Comparison of ENCODE assay signal across 8 cellular contexts in genomic region chr6:56359201-56359899, GRCh38.
A peak's percentile ranks its signal among the peaks of the same experiment; 100 is the strongest.
DNase-seq lines count a peak whose midpoint lies in the region; ATAC-seq and TF ChIP-seq lines count a peak whose summit lies in the region.

No MANE protein-coding gene starts in this region.

- no peaks in the 10 kb centered on the region for H3K36me3 Mint-ChIP-seq in activated T-cell treated with anti-CD3 and anti-CD28 coated beads, Interleukin-2, amount 50 U/mL, for 4 hours (ENCODE audit: insufficient read depth)
- no peaks in the 10 kb centered on the region for H3K36me3 Mint-ChIP-seq in type B pancreatic cell

- no peak overlapping the region for H2AFZ ChIP-seq in DND-41 (ENCODE audit: low read depth, low read length)
- H2AFZ ChIP-seq in neuronal stem cell (ENCODE audit: low read length), result no peak overlapping the region

- no CpG with 5 or more reads among the region's 9 CpGs for WGBS in neuronal stem cell (ENCODE audit: extremely low coverage in 2 of 2, insufficient read length in 2 of 2, insufficient replicate concordance in 1 of 2), 2 donors

- no peak overlapping the region for H3K23ac ChIP-seq in neuronal stem cell (ENCODE audit: low read depth, low read length, poor library complexity)

- no peak overlapping the region for H4K8ac ChIP-seq in neuronal stem cell (ENCODE audit: low read depth, low read length)

- no peak overlapping the region for H3K14ac ChIP-seq in neuronal stem cell (ENCODE audit: low read length)

- H2BK15ac ChIP-seq in neuronal stem cell (ENCODE audit: low read length), result no peak overlapping the region

- ATAC-seq in DND-41 (ENCODE audit: insufficient read depth, low read depth), result peak; percentile 81
- peak; percentile 83 for ATAC-seq in GM21786 (IDR thresholded peaks at IDR 0.05; ENCODE audit: unreplicated experiment)
- peak in 1 of 2 donors; percentile 51 for ATAC-seq in activated T-cell treated with anti-CD3 and anti-CD28 coated beads, Interleukin-2, amount 50 U/mL, for 4 hours

- H3K4me3 Mint-ChIP-seq in activated T-cell treated with anti-CD3 and anti-CD28 coated beads, Interleukin-2, amount 50 U/mL, for 4 hours, result no peak overlapping the region
- no peak overlapping the region for H3K4me3 Mint-ChIP-seq in type B pancreatic cell

- H3K4me2 ChIP-seq in DND-41 (ENCODE audit: insufficient read depth, low read length), result no peak overlapping the region
- H3K4me2 ChIP-seq in neuronal stem cell (ENCODE audit: insufficient read depth, low read length, poor library complexity, severe bottlenecking), result no peak overlapping the region

- H3K36me3 ChIP-seq in DND-41 (ENCODE audit: insufficient read depth, low read length), result no peaks in the 10 kb centered on the region
- no peaks in the 10 kb centered on the region for H3K36me3 ChIP-seq in Peyer's patch
- no peaks in the 10 kb centered on the region for H3K36me3 ChIP-seq in neuronal stem cell (replicated peaks in 1 of 2; ENCODE audit: control insufficient read depth in 2 of 2, insufficient read depth in 2 of 2, low read length in 2 of 2)

- no peaks in the 10 kb centered on the region for H4K20me1 ChIP-seq in DND-41 (ENCODE audit: insufficient read depth, low read length)

- no peaks in the 10 kb centered on the region for H3K27me3 ChIP-seq in DND-41 (ENCODE audit: insufficient read depth, low read length, poor library complexity)
- no peaks in the 10 kb centered on the region for H3K27me3 ChIP-seq in Peyer's patch
- H3K27me3 ChIP-seq in neuronal stem cell (ENCODE audit: control insufficient read depth in 3 of 3, insufficient read depth in 3 of 3, low read depth in 1 of 3, low read length in 3 of 3), result no peaks in the 10 kb centered on the region

- no peaks in the 10 kb centered on the region for H3K9me3 ChIP-seq in DND-41 (ENCODE audit: insufficient read depth, low read length, severe bottlenecking)
- H3K9me3 ChIP-seq in Peyer's patch, result no peaks in the 10 kb centered on the region
- H3K9me3 ChIP-seq in neuronal stem cell (replicated peaks in 1 of 2; ENCODE audit: control insufficient read depth in 2 of 2, insufficient read depth in 1 of 2, low read depth in 1 of 2, low read length in 2 of 2), result no peaks in the 10 kb centered on the region

- no peaks in the 10 kb centered on the region for H3K79me1 ChIP-seq in neuronal stem cell (ENCODE audit: low read depth, low read length)

- H3K79me2 ChIP-seq in DND-41 (ENCODE audit: insufficient read depth, low read length), result no peaks in the 10 kb centered on the region

- no peak overlapping the region for H3K18ac ChIP-seq in neuronal stem cell (ENCODE audit: low read length)

- H3K4me3 ChIP-seq in DND-41 (ENCODE audit: low read depth in 1 of 2, low read length in 2 of 2) (no peak overlapping the region), Peyer's patch (no peak overlapping the region), fibroblast of pulmonary artery (replicated peaks; ENCODE audit: low read depth, low read length) (no peak overlapping the region), neuronal stem cell (ENCODE audit: low read length in 2 of 2) (no peak overlapping the region)

- DNase-seq in DND-41 (peak; percentile 63), Peyer's patch (peak in 2 of 3 donors; percentile 55 to 88), fibroblast of pulmonary artery (ENCODE audit: low read depth) (peak; percentile 89), neuronal stem cell (ENCODE audit: low spot score) (peak; percentile 75), type B pancreatic cell (ENCODE audit: extremely low spot score, unreplicated experiment) (no peak)
- DNase-seq in activated T-cell treated with anti-CD3 and anti-CD28 coated beads, Interleukin-2, amount 50 U/mL, for 4 hours, result peak; percentile 39

- no peak overlapping the region for H3K27ac Mint-ChIP-seq in type B pancreatic cell

- H2BK12ac ChIP-seq in neuronal stem cell (ENCODE audit: low read length), result no peak overlapping the region

- H3K4me1 ChIP-seq in DND-41 (ENCODE audit: insufficient read depth, low read length) (no peaks in the 10 kb centered on the region), Peyer's patch (no peaks in the 10 kb centered on the region), neuronal stem cell (ENCODE audit: control insufficient read depth in 2 of 2, insufficient read depth in 1 of 2, low read depth in 1 of 2, low read length in 2 of 2) (peaks cover 0 to 3% of the 10 kb centered on the region in 2 donors)

- H4K91ac ChIP-seq in neuronal stem cell (ENCODE audit: low read depth, low read length, poor library complexity), result no peak overlapping the region

- H3K27ac ChIP-seq in DND-41 (ENCODE audit: low read length) (no peak overlapping the region), Peyer's patch (no peak overlapping the region), neuronal stem cell (replicated peaks; ENCODE audit: low read length) (no peak overlapping the region)

- peaks cover 1% of the 10 kb centered on the region for H3K27me3 Mint-ChIP-seq in activated T-cell treated with anti-CD3 and anti-CD28 coated beads, Interleukin-2, amount 50 U/mL, for 4 hours (ENCODE audit: low read depth)
- H3K27me3 Mint-ChIP-seq in type B pancreatic cell, result no peaks in the 10 kb centered on the region

- no peak overlapping the region for H2BK5ac ChIP-seq in neuronal stem cell (ENCODE audit: low read length)

- H3K9me3 Mint-ChIP-seq in activated T-cell treated with anti-CD3 and anti-CD28 coated beads, Interleukin-2, amount 50 U/mL, for 4 hours, result no peaks in the 10 kb centered on the region
- H3K9me3 Mint-ChIP-seq in type B pancreatic cell, result no peaks in the 10 kb centered on the region

- TF ChIP-seq POLR2A in Peyer's patch (IDR thresholded peaks at IDR 0.05), result no peak

- H3K9ac ChIP-seq in DND-41 (ENCODE audit: low read depth, low read length) (no peak overlapping the region), neuronal stem cell (ENCODE audit: low read depth, low read length, poor library complexity) (no peak overlapping the region)

- TF ChIP-seq CTCF in DND-41 (IDR thresholded peaks at IDR 0.05; ENCODE audit: borderline replicate concordance, extremely low read depth, low read length, poor library complexity, severe bottlenecking) (peak; percentile 79), LNCAP (IDR thresholded peaks at IDR 0.05) (peak; percentile 62), Peyer's patch (IDR thresholded peaks at IDR 0.05) (peak; percentile 31 to 93 (median 83)), fibroblast of pulmonary artery (IDR thresholded peaks at IDR 0.05; ENCODE audit: low read length, missing control alignments) (peak; percentile 68), type B pancreatic cell (conservative IDR thresholded peaks at IDR 0.05) (peak; percentile 93)

- no peak overlapping the region for H2BK120ac ChIP-seq in neuronal stem cell (ENCODE audit: low read depth, low read length)

- no peaks in the 10 kb centered on the region for H3K4me1 Mint-ChIP-seq in activated T-cell treated with anti-CD3 and anti-CD28 coated beads, Interleukin-2, amount 50 U/mL, for 4 hours (ENCODE audit: low read depth)
- H3K4me1 Mint-ChIP-seq in type B pancreatic cell (ENCODE audit: unreplicated experiment), result peaks cover 29% of the 10 kb centered on the region

- H3K4ac ChIP-seq in neuronal stem cell (ENCODE audit: low read length), result no peak overlapping the region

- no peak overlapping the region for H2AK5ac ChIP-seq in neuronal stem cell (ENCODE audit: low read depth, low read length)
